Comparison of ENCODE assay signal across 10 cellular contexts in genomic region chr21:33936221-33937038, GRCh38. TPM values are rescaled to one million over a fixed set of nuclear protein-coding genes. Genes with fewer than 3 reads are reported as not detected.
DNase-seq lines count a peak whose midpoint lies in the region; ATAC-seq and TF ChIP-seq lines count a peak whose summit lies in the region.
"Had no signal": no experiment of that assay in that cellular context is flagged by ENCODE, and none has a peak within 500 bp of the region (broad histone marks: within the 10 kb centered on the region; RNA-seq: fewer than 3 reads in every experiment).

No MANE protein-coding gene starts in this region.

- H3K36me3 ChIP-seq in KOPT-K1 (ENCODE audit: insufficient read depth, low read length) (peaks cover 25% of the 10 kb centered on the region; the same call in 1 of the 2 replicates), mesenchymal stem cell (ENCODE audit: control insufficient read depth in 1 of 2, insufficient read depth in 2 of 2, low read depth in 1 of 2, low read length in 2 of 2) (no peaks in the 10 kb centered on the region), Karpas-422 (ENCODE audit: insufficient read depth, low read length) (no peaks in the 10 kb centered on the region)

- H3K23ac ChIP-seq in mesenchymal stem cell (ENCODE audit: low read length in 2 of 2) (no peak overlapping the region), H9 (ENCODE audit: insufficient read length, low read depth, low read length) (no peak overlapping the region)

- H3K9me3 ChIP-seq in KOPT-K1 (ENCODE audit: insufficient read depth, low read length, poor library complexity, severe bottlenecking) (no peaks in the 10 kb centered on the region), mesenchymal stem cell (ENCODE audit: control insufficient read depth, low read length) (no peaks in the 10 kb centered on the region), Karpas-422 (ENCODE audit: low read length) (no peaks in the 10 kb centered on the region), H9 (ENCODE audit: control insufficient read depth, low read depth, low read length) (no peaks in the 10 kb centered on the region)

- H3K4ac ChIP-seq in mesenchymal stem cell (ENCODE audit: low read depth in 1 of 2, low read length in 2 of 2) (peak overlapping the region in 1 of 2 experiments; percentile 60), H9 (ENCODE audit: low read depth, low read length) (no peak overlapping the region)

- peaks cover 5 to 23% (median 17%) of the 10 kb centered on the region in 3 experiments for H3K36me3 Mint-ChIP-seq in H9 (ENCODE audit: insufficient read depth in 1 of 3, low read depth in 3 of 3)

- H2BK5ac ChIP-seq in mesenchymal stem cell (ENCODE audit: low read depth, low read length, poor library complexity, severe bottlenecking) (no peak overlapping the region), H9 (ENCODE audit: insufficient read length, low read length) (no peak overlapping the region)

- H3K27me3 ChIP-seq in mesenchymal stem cell (ENCODE audit: control insufficient read depth in 1 of 2, insufficient read depth in 1 of 2, low read length in 2 of 2), result no peaks in the 10 kb centered on the region
- no peaks in the 10 kb centered on the region for H3K27me3 ChIP-seq in Karpas-422 (ENCODE audit: low read length)
- H3K27me3 ChIP-seq in H9 (ENCODE audit: insufficient read depth, low read length), result no peaks in the 10 kb centered on the region

- H3K4me1 ChIP-seq in mesenchymal stem cell (ENCODE audit: control insufficient read depth, insufficient read depth, low read depth, low read length) (peaks cover 14% of the 10 kb centered on the region), Karpas-422 (ENCODE audit: low read length) (peaks cover 27% of the 10 kb centered on the region), H9 (ENCODE audit: insufficient read depth, low read length) (peaks cover 6% of the 10 kb centered on the region; the same call in 1 of the 2 replicates)
- H3K4me1 ChIP-seq: parathyroid adenoma had no signal

- WGBS in mesenchymal stem cell, result 68% methylated on average over 5 of the region's 5 CpGs
- no CpG with 5 or more reads among the region's 5 CpGs for WGBS in H9 (ENCODE audit: extremely low coverage, insufficient read length, low lambda C conversion rate)

- peaks cover 9% of the 10 kb centered on the region for H3K23me2 ChIP-seq in H9 (ENCODE audit: insufficient read length, low read depth, low read length, poor library complexity, severe bottlenecking)

- no peak for ATAC-seq in GM19395 (IDR thresholded peaks at IDR 0.05; ENCODE audit: unreplicated experiment)

- peak; percentile 10 to 22 for DNase-seq in AML-193 (lab: John Stamatoyannopoulos, UW)
- peak; percentile 46 for DNase-seq in activated gamma-delta T cell treated with anti-CD3 and anti-CD28 coated beads, Interleukin-2, amount 50 U/mL, for 16 hours (ENCODE audit: low read depth)
- no peak for DNase-seq in mesenchymal stem cell
- DNase-seq in Karpas-422, result no peak
- no peak for DNase-seq in DMS153 treated with DMSO at 0.1 percent for 48 hours (lab: John Stamatoyannopoulos, UW; ENCODE audit: unreplicated experiment)
- no peak for DNase-seq in H9
- DNase-seq: NCI-H1694 had no signal

- H3K4me1 Mint-ChIP-seq in H9, result peaks cover 19 to 27% of the 10 kb centered on the region in 2 experiments

- no peak overlapping the region for H3T11ph ChIP-seq in H9 (ENCODE audit: low read length)

- no peaks in the 10 kb centered on the region for H4K20me1 ChIP-seq in Karpas-422 (ENCODE audit: insufficient read depth, low read depth, low read length)
- H4K20me1 ChIP-seq in H9 (ENCODE audit: control insufficient read depth, insufficient read depth, insufficient read length), result no peaks in the 10 kb centered on the region

- H3K4me3 ChIP-seq in mesenchymal stem cell (ENCODE audit: insufficient read depth in 1 of 2, low read depth in 1 of 2, low read length in 2 of 2) (no peak overlapping the region), Karpas-422 (ENCODE audit: low read length) (no peak overlapping the region)

- H2BK120ac ChIP-seq in mesenchymal stem cell (ENCODE audit: low read depth, low read length) (no peak overlapping the region), H9 (ENCODE audit: low read depth, low read length, poor library complexity, severe bottlenecking) (no peak overlapping the region)

- no peak for TF ChIP-seq CTCF in H9 (conservative IDR thresholded peaks at IDR 0.05)

- H3K27ac ChIP-seq in KOPT-K1 (ENCODE audit: low read depth, low read length, poor library complexity, severe bottlenecking) (peak overlapping the region; percentile 82), mesenchymal stem cell (ENCODE audit: low read length, poor library complexity, severe bottlenecking) (no peak overlapping the region), Karpas-422 (ENCODE audit: low read length) (no peak overlapping the region), H9 (ENCODE audit: insufficient read length, low read depth, low read length) (no peak overlapping the region)
- H3K27ac ChIP-seq: parathyroid adenoma had no signal

- no peak overlapping the region for H3K56ac ChIP-seq in H9 (ENCODE audit: insufficient read length, low read depth, low read length)

- no peak overlapping the region for H2BK12ac ChIP-seq in mesenchymal stem cell (ENCODE audit: low read length in 2 of 2)
- no peak overlapping the region for H2BK12ac ChIP-seq in H9 (ENCODE audit: insufficient read length, low read depth, low read length)

- no peak overlapping the region for H3K4me2 ChIP-seq in mesenchymal stem cell (ENCODE audit: low read length, poor library complexity, severe bottlenecking)
- H3K4me2 ChIP-seq in Karpas-422 (ENCODE audit: low read depth, low read length, poor library complexity, severe bottlenecking), result no peak overlapping the region
- H3K4me2 ChIP-seq in H9 (ENCODE audit: insufficient read depth, insufficient read length, low read length), result no peak overlapping the region

- H2AK5ac ChIP-seq in mesenchymal stem cell (ENCODE audit: low read length, severe bottlenecking) (peak overlapping the region; percentile 66), H9 (ENCODE audit: insufficient read length, low read length) (no peak overlapping the region)

- no peak overlapping the region for H2AFZ ChIP-seq in mesenchymal stem cell (ENCODE audit: low read depth, low read length)
- H2AFZ ChIP-seq in Karpas-422 (ENCODE audit: low read length), result no peak overlapping the region
- H2AFZ ChIP-seq in H9 (ENCODE audit: low read length), result no peak overlapping the region
- H2AFZ ChIP-seq: parathyroid adenoma had no signal

- H4K8ac ChIP-seq in mesenchymal stem cell (ENCODE audit: low read length), result no peak overlapping the region
- H4K8ac ChIP-seq in H9 (replicated peaks; ENCODE audit: insufficient read length, low read depth, low read length), result no peak overlapping the region

- no peak overlapping the region; a peak in 1 of 7 replicates for H3K27ac Mint-ChIP-seq in H9

- no peaks in the 10 kb centered on the region for H3K9me2 ChIP-seq in Karpas-422 (replicated peaks; ENCODE audit: insufficient read depth, low read length)

- H3K79me2 ChIP-seq in Karpas-422 (ENCODE audit: low read length) (no peaks in the 10 kb centered on the region), H9 (ENCODE audit: insufficient read depth, low read length) (peaks cover 4% of the 10 kb centered on the region; the same call in 1 of the 2 replicates)

- H2BK20ac ChIP-seq in H9 (ENCODE audit: low read depth, low read length, poor library complexity, severe bottlenecking), result no peak overlapping the region

- no peak overlapping the region for H2BK15ac ChIP-seq in mesenchymal stem cell (ENCODE audit: low read depth, poor library complexity, severe bottlenecking)
- H2BK15ac ChIP-seq in H9 (ENCODE audit: low read depth, low read length), result no peak overlapping the region

- no peaks in the 10 kb centered on the region for H3K27me3 Mint-ChIP-seq in H9 (ENCODE audit: low read depth)

- H3K14ac ChIP-seq in mesenchymal stem cell (ENCODE audit: low read length in 2 of 2) (no peak overlapping the region), H9 (ENCODE audit: insufficient read depth, low read length) (no peak overlapping the region)

- H4K91ac ChIP-seq in mesenchymal stem cell (ENCODE audit: low read length) (no peak overlapping the region), H9 (ENCODE audit: insufficient read length, low read depth, low read length) (no peak overlapping the region)

- H3K9ac ChIP-seq in mesenchymal stem cell (ENCODE audit: low read length), result peak overlapping the region; percentile 64
- no peak overlapping the region for H3K9ac ChIP-seq in Karpas-422 (ENCODE audit: low read length)
- H3K9ac ChIP-seq in H9 (ENCODE audit: extremely low read depth, insufficient read length, low read length), result no peak overlapping the region
- H3K9ac ChIP-seq: parathyroid adenoma had no signal

- peaks cover 4 to 5% of the 10 kb centered on the region in 2 experiments; a peak in 3 of 5 replicates for H3K9me3 Mint-ChIP-seq in H9

- H3K4me3 Mint-ChIP-seq in H9, result no peak overlapping the region

- no peak overlapping the region for H4K5ac ChIP-seq in H9 (ENCODE audit: insufficient read length, low read depth, low read length)

- H3K18ac ChIP-seq in mesenchymal stem cell (ENCODE audit: low read depth in 1 of 2, low read length in 2 of 2) (no peak overlapping the region), H9 (ENCODE audit: insufficient read length, low read depth, low read length) (no peak overlapping the region)

- H3K79me1 ChIP-seq in mesenchymal stem cell (replicated peaks; ENCODE audit: low read length, poor library complexity, severe bottlenecking), result no peaks in the 10 kb centered on the region
- H3K79me1 ChIP-seq in H9 (ENCODE audit: insufficient read depth, low read depth, low read length, poor library complexity, severe bottlenecking), result peaks cover 2% of the 10 kb centered on the region

RNA-seq across cellular contexts. Expression of gene ATP5PO, which starts 20.8 kb away (rescaled TPM):
- polyA plus RNA-seq in mesenchymal stem cell (2013, experiment 1 of 2), result 332 TPM
- polyA plus RNA-seq in mesenchymal stem cell (2013, experiment 2 of 2), result 334 TPM
- 310 and 335 TPM in 2 replicates for total RNA-seq in Karpas-422 (2014; rRNA removed; shearing (Covaris generic); ENCODE audit: low replicate concordance)
- 263 and 275 TPM in 2 replicates for total RNA-seq in H9 (2021)

Comparison
In these comparisons a context has a peak if more than half of its experiments do, and no peak if none do; other contexts are left out.
1. DNase-seq: peak in AML-193 (2 of 2) and activated gamma-delta T cell treated with anti-CD3 and anti-CD28 coated beads, Interleukin-2, amount 50 U/mL, for 16 hours (single experiment); none in mesenchymal stem cell (single experiment), Karpas-422 (single experiment), DMS153 treated with DMSO at 0.1 percent for 48 hours (single experiment) and H9 (single experiment).